17 cellular contexts compared by ENCODE assay signal in genomic region chr12:55671746-55672145, GRCh38. TPM values are rescaled to one million over a fixed set of nuclear protein-coding genes. Genes with fewer than 3 reads are reported as not detected.
DNase-seq lines count a peak whose midpoint lies in the region; ATAC-seq and TF ChIP-seq lines count a peak whose summit lies in the region.
"Had no signal": no experiment of that assay in that cellular context is flagged by ENCODE, and none has a peak within 500 bp of the region (broad histone marks: within the 10 kb centered on the region; RNA-seq: fewer than 3 reads in every experiment).

No MANE protein-coding gene starts in this region.

- intact Hi-C loops in colonic mucosa (cut with DNase I) (no loop called here), left colon (cut with DNase I, micrococcal nuclease) (no loop called here), posterior vena cava (cut with DNase I) (no loop called here), sciatic nerve (cut with DNase I) (loop anchor here (5.0 to 10.0 kb wide), 2 partner anchors 53 to 1089 kb away; partner anchors contain the start of genes CD63 and RDH5)

- no peaks in the 10 kb centered on the region for H3K4me1 ChIP-seq in colonic mucosa
- H3K4me1 ChIP-seq in tibial nerve = peaks cover 0 to 5% (median 0%) of the 10 kb centered on the region in 4 donors
- H3K4me1 ChIP-seq: BE2C, HAP-1 had no signal

- ATAC-seq in left colon = peak; percentile 82
- no peak for ATAC-seq in sciatic nerve

- H3K27me3 ChIP-seq in colonic mucosa (no peaks in the 10 kb centered on the region), tibial nerve (no peaks in the 10 kb centered on the region)

- H3K9me3 ChIP-seq in colonic mucosa = no peaks in the 10 kb centered on the region
- H3K9me3 ChIP-seq in tibial nerve = no peaks in the 10 kb centered on the region
- H3K9me3 ChIP-seq: BE2C, HAP-1 had no signal

- DNase-seq in colonic mucosa (peak; percentile 65), left colon (peak; percentile 42 to 71), posterior vena cava (ENCODE audit: low spot score) (peak; percentile 25), tibial nerve (ENCODE audit: low spot score in 2 of 2) (no peak), sciatic nerve (ENCODE audit: low spot score) (no peak), SW 1271 (lab: John Stamatoyannopoulos, UW) (no peak)
- DNase-seq: BE2C; C1 segment of cervical spinal cord; CD4-positive, CD25-positive, alpha-beta regulatory T cell; CD8-positive, alpha-beta memory T cell; COR-L47; DMS 273 treated with DMSO at 0.1 percent for 48 hours; GM23248 had no signal

- H3K9ac ChIP-seq in colonic mucosa (ENCODE audit: low read depth in 2 of 2, low read length in 2 of 2) = peak overlapping the region in 1 of 2 donors; percentile 34
- H3K9ac ChIP-seq: GM23248 had no signal

- TF ChIP-seq CTCF in colonic mucosa (IDR thresholded peaks at IDR 0.05) (no peak), tibial nerve (IDR thresholded peaks at IDR 0.05) (no peak)

- TF ChIP-seq POLR2A in tibial nerve (IDR thresholded peaks at IDR 0.05) = no peak

- H3K36me3 ChIP-seq in colonic mucosa (no peaks in the 10 kb centered on the region), tibial nerve (no peaks in the 10 kb centered on the region)
- H3K36me3 ChIP-seq: BE2C, HAP-1 had no signal

- H3K4me3 ChIP-seq in colonic mucosa = no peak overlapping the region
- no peak overlapping the region for H3K4me3 ChIP-seq in tibial nerve
- H3K4me3 ChIP-seq: GM23248, HAP-1 had no signal

- WGBS in tibial nerve, 2 donors = 62 to 63% methylated on average over 4 of the region's 4 CpGs

- TF ChIP-seq EP300 in tibial nerve (IDR thresholded peaks at IDR 0.05) = no peak

- peak overlapping the region; percentile 34 for H3K27ac ChIP-seq in colonic mucosa
- no peak overlapping the region for H3K27ac ChIP-seq in tibial nerve
- H3K27ac ChIP-seq: GM23248 had no signal

RNA-seq across cellular contexts. Expression of gene OR10P1, which starts 35.1 kb away (rescaled TPM):
- total RNA-seq in colonic mucosa = not detected
- not detected for total RNA-seq in left colon
- not detected for total RNA-seq in posterior vena cava
- not detected for total RNA-seq in tibial nerve
- total RNA-seq in sciatic nerve = not detected
- total RNA-seq: A172; CD4-positive, CD25-positive, alpha-beta regulatory T cell; CD8-positive, alpha-beta memory T cell; GM23248; H4; HT-29 had no signal

RNA-seq across cellular contexts. Expression of gene ITGA7, which starts 36.0 kb away (rescaled TPM):
- 10 to 100 TPM; 10.8 to 64.4 TPM for total RNA-seq in colonic mucosa
- 10 to 100 TPM; 10.2 to 56.5 TPM for total RNA-seq in left colon
- 100 to 1,000 TPM; 497 to 570 TPM for total RNA-seq in posterior vena cava
- total RNA-seq in tibial nerve = 100 to 1,000 TPM; 118 to 192 (median 146) TPM
- total RNA-seq in sciatic nerve = 307 TPM

RNA-seq across cellular contexts. Expression of gene BLOC1S1, which starts 44.1 kb away (rescaled TPM):
- total RNA-seq in colonic mucosa (100 to 1,000 TPM; 214 to 242 TPM), left colon (100 to 1,000 TPM; 266 to 300 TPM), posterior vena cava (100 to 1,000 TPM; 115 to 118 TPM), tibial nerve (100 to 1,000 TPM; 212 to 322 (median 264) TPM), sciatic nerve (171 TPM)

RNA-seq across cellular contexts. Expression of gene RDH5, which starts 48.4 kb away (rescaled TPM):
- total RNA-seq in colonic mucosa (10 to 100 TPM; 22.6 to 29.6 TPM), left colon (10 to 100 TPM; 34.2 to 37.7 TPM), posterior vena cava (10 to 100 TPM; 19.2 to 39.7 TPM), tibial nerve (10 to 100 TPM; 28.0 to 54.6 (median 38.4) TPM), sciatic nerve (23.3 TPM)

RNA-seq across cellular contexts. Expression of gene CD63, which starts 57.1 kb away (rescaled TPM):
- total RNA-seq in colonic mucosa (1,000 to 10,000 TPM in 1 of 2 donors, 100 to 1,000 TPM in 1; 707 to 1,094 TPM), left colon (1,000 to 10,000 TPM; 1,137 to 1,252 TPM), posterior vena cava (1,000 to 10,000 TPM; 1,385 to 1,570 TPM), tibial nerve (100 to 1,000 TPM; 478 to 624 (median 544) TPM), sciatic nerve (870 TPM)

Comparison
In these comparisons a context has a peak if more than half of its experiments do, and no peak if none do; other contexts are left out.
1. DNase-seq: peak in colonic mucosa (single experiment), left colon (2 of 2) and posterior vena cava (single experiment); none in tibial nerve (0 of 2), sciatic nerve (single experiment) and SW 1271 (0 of 2).